In genomic region chr20:6702144-6702543, GRCh38 we compare ENCODE assay signal across 18 cellular contexts.
DNase-seq lines count a peak whose midpoint lies in the region; ATAC-seq, FAIRE-seq and TF ChIP-seq lines count a peak whose summit lies in the region.
"Had no signal": no experiment of that assay in that cellular context is flagged by ENCODE, and none has a peak within 500 bp of the region (broad histone marks: within the 10 kb centered on the region; RNA-seq: fewer than 3 reads in every experiment).

No MANE protein-coding gene starts in this region.

- H4K20me1 ChIP-seq in HepG2 (ENCODE audit: insufficient read depth, low read length) = no peaks in the 10 kb centered on the region

- H3K4me3 ChIP-seq in liver (ENCODE audit: low read depth in 1 of 3, low read length in 3 of 3) = no peak overlapping the region
- H3K4me3 ChIP-seq in HepG2 (replicated peaks in 1 of 3; ENCODE audit: insufficient read depth in 1 of 3, low read depth in 2 of 3, low read length in 3 of 3) = no peak overlapping the region
- no peak overlapping the region for H3K4me3 ChIP-seq in fibroblast of villous mesenchyme (ENCODE audit: low read depth, low read length)

- POLR2A ChIA-PET in HepG2 (lab: Yijun Ruan, JAX) = no interaction called here

- H3K27me3 ChIP-seq in liver (ENCODE audit: control insufficient read depth in 4 of 4, insufficient read depth in 4 of 4, low read length in 3 of 4) = no peaks in the 10 kb centered on the region
- no peaks in the 10 kb centered on the region for H3K27me3 ChIP-seq in HepG2 (ENCODE audit: control insufficient read depth in 1 of 2, insufficient read depth in 2 of 2, low read length in 2 of 2)

- no peak for TF ChIP-seq POLR2A in HepG2 (IDR thresholded peaks at IDR 0.05; ENCODE audit: insufficient read depth in 1 of 2, low read depth in 2 of 2, low read length in 2 of 2)

- no peak overlapping the region for H2AFZ ChIP-seq in HepG2 (ENCODE audit: low read length)

- CTCF ChIA-PET in HepG2 (lab: Yijun Ruan, JAX; ENCODE audit: low intra/inter-chr PET ratio, low total read pairs) = no interaction called here

- H3K27me3 Mint-ChIP-seq in progenitor cell of endocrine pancreas = no peaks in the 10 kb centered on the region

- no peaks in the 10 kb centered on the region for H3K9me3 ChIP-seq in liver (ENCODE audit: control insufficient read depth in 4 of 4, low read length in 3 of 4)
- H3K9me3 ChIP-seq in HepG2 (ENCODE audit: low read length) = no peaks in the 10 kb centered on the region

- BruUV-seq in HepG2 (replicated peaks; lab: Mats Ljungman, UMichigan) = no TSS peak

- peak overlapping the region; percentile 34 for H3K4me3 Mint-ChIP-seq in progenitor cell of endocrine pancreas (ENCODE audit: low read depth)

- intact Hi-C loops in HepG2 (cut with micrococcal nuclease; ENCODE audit: unreplicated experiment) = loop anchor here (5.0 kb wide), 1 partner anchor 65 kb away; no protein-coding TSS in a partner anchor

- DNase-seq in HepG2 (ENCODE audit: low spot score) = no peak
- peak; percentile 6 for DNase-seq in fibroblast of villous mesenchyme (ENCODE audit: low read depth)
- no peak for DNase-seq in progenitor cell of endocrine pancreas (ENCODE audit: low spot score, unreplicated experiment)
- no peak for DNase-seq in NCI-H82 treated with DMSO at 0.1 percent for 48 hours (lab: John Stamatoyannopoulos, UW; ENCODE audit: unreplicated experiment)
- no peak for DNase-seq in LoVo (ENCODE audit: low spot score)
- no peak for DNase-seq in HK-2 (ENCODE audit: unreplicated experiment)
- no peak for DNase-seq in GM13977 (ENCODE audit: low spot score)
- DNase-seq: 8988T, DND-41, GF-D8, MM.1S, NCI-H1417, NCI-H2029, NCI-H510A, NCI-H82, SHP77 treated with DMSO at 0.1 percent for 48 hours had no signal

- in situ Hi-C loops in HepG2 (cut with HindIII; ENCODE audit: extremely low pct_ligation_motif_present, low pct_unique_long_range_greater_than_20kb) (no loop called here), GM13977 (cut with MboI; ENCODE audit: low pct_unique_long_range_greater_than_20kb, low sequenced_read_pairs, unreplicated experiment) (no loop called here)

- H3K27ac Mint-ChIP-seq in progenitor cell of endocrine pancreas = peak overlapping the region; percentile 70

- no peaks in the 10 kb centered on the region for H3K79me2 ChIP-seq in HepG2 (ENCODE audit: insufficient read depth, low read length)

- TF ChIP-seq RAD21 in liver (IDR thresholded peaks at IDR 0.05) (no peak), HepG2 (CRISPR knock-in tag; IDR thresholded peaks at IDR 0.05) (no peak)

- no peak for ATAC-seq in HepG2

- no peak for FAIRE-seq in HepG2 (lab: Jason Lieb, UNC)
- FAIRE-seq: H54 had no signal

- H3K27ac ChIP-seq in liver (ENCODE audit: low read depth in 1 of 2, low read length in 2 of 2) (peak overlapping the region; percentile 77 to 79), HepG2 (ENCODE audit: extremely low read length, insufficient read depth, low read length) (no peak overlapping the region)

- H3K36me3 Mint-ChIP-seq in progenitor cell of endocrine pancreas (ENCODE audit: insufficient read depth) = no peaks in the 10 kb centered on the region

- no peaks in the 10 kb centered on the region for H3K9me3 Mint-ChIP-seq in progenitor cell of endocrine pancreas (ENCODE audit: low read depth)

- TF ChIP-seq EP300 in HepG2 (IDR thresholded peaks at IDR 0.05; ENCODE audit: low read depth in 2 of 2, low read length in 2 of 2) (peak in 1 of 2 experiments; percentile 9; a peak in 1 of 4 replicates), HepG2 (CRISPR knock-in tag; IDR thresholded peaks at IDR 0.05; ENCODE audit: borderline replicate concordance) (no peak)

- H3K9ac ChIP-seq in liver (ENCODE audit: low read depth in 1 of 2, low read length in 2 of 2) (no peak overlapping the region), HepG2 (ENCODE audit: insufficient read depth, low read depth, low read length) (no peak overlapping the region)

- no peak for TF ChIP-seq CTCF in liver (IDR thresholded peaks at IDR 0.05; ENCODE audit: low read depth, low read length, missing input control)
- TF ChIP-seq CTCF in HepG2 (CRISPR knock-in tag; IDR thresholded peaks at IDR 0.05) = no peak
- no peak for TF ChIP-seq CTCF in fibroblast of villous mesenchyme (IDR thresholded peaks at IDR 0.05; ENCODE audit: insufficient read depth, low read depth, low read length)
- TF ChIP-seq CTCF in progenitor cell of endocrine pancreas (IDR thresholded peaks at IDR 0.05; ENCODE audit: unreplicated experiment) = no peak
- TF ChIP-seq CTCF in GM13977 (IDR thresholded peaks at IDR 0.05; ENCODE audit: extremely low read depth, insufficient read depth, missing control alignments) = no peak

- peaks cover 73% of the 10 kb centered on the region for H3K4me1 Mint-ChIP-seq in progenitor cell of endocrine pancreas (ENCODE audit: low read depth)

- H3K4me1 ChIP-seq in liver (ENCODE audit: control insufficient read depth in 4 of 4, insufficient read depth in 4 of 4, low read length in 3 of 4) (peaks cover 3 to 55% (median 27%) of the 10 kb centered on the region in 4 donors), HepG2 (ENCODE audit: insufficient read depth, low read length) (peaks cover 67% of the 10 kb centered on the region)

- H3K36me3 ChIP-seq in liver (ENCODE audit: control insufficient read depth in 4 of 4, insufficient read depth in 3 of 4, low read depth in 1 of 4, low read length in 3 of 4) (no peaks in the 10 kb centered on the region), HepG2 (replicated peaks in 1 of 2; ENCODE audit: control insufficient read depth in 1 of 2, insufficient read depth in 2 of 2, low read length in 2 of 2) (no peaks in the 10 kb centered on the region)

- H3K4me2 ChIP-seq in HepG2 (ENCODE audit: low read depth, low read length) = no peak overlapping the region

TF ChIP-seq in liver, 16 proteins besides CTCF, POLR2A, EP300 and RAD21:
- TF ChIP-seq HNF4A (conservative IDR thresholded peaks at IDR 0.05) (no peak), MAX (IDR thresholded peaks at IDR 0.05) (no peak), ATF3 (IDR thresholded peaks at IDR 0.05) (no peak), RXRA (IDR thresholded peaks at IDR 0.05) (no peak), YY1 (IDR thresholded peaks at IDR 0.05) (no peak), GABPA (IDR thresholded peaks at IDR 0.05 in 1 of 2, conservative IDR thresholded peaks at IDR 0.05 in 1 of 2) (no peak), TAF1 (conservative IDR thresholded peaks at IDR 0.05) (no peak), SP1 (IDR thresholded peaks at IDR 0.05) (no peak), ZBTB33 (IDR thresholded peaks at IDR 0.05) (no peak), FOXA1 (IDR thresholded peaks at IDR 0.05) (no peak)

TF ChIP-seq in HepG2, 621 proteins besides CTCF, POLR2A, EP300 and RAD21:
- no peak for TF ChIP-seq LCORL (IDR thresholded peaks at IDR 0.05)
- TF ChIP-seq LCORL (CRISPR knock-in tag; IDR thresholded peaks at IDR 0.05) = no peak
- TF ChIP-seq THYN1 (CRISPR knock-in tag; IDR thresholded peaks at IDR 0.05; ENCODE audit: borderline replicate concordance, low read depth) = no peak
- TF ChIP-seq ZNF383 (CRISPR knock-in tag; IDR thresholded peaks at IDR 0.05; ENCODE audit: borderline replicate concordance) = no peak
- no peak for TF ChIP-seq KDM1A (CRISPR knock-in tag; IDR thresholded peaks at IDR 0.05)
- no peak for TF ChIP-seq FOXJ3 (CRISPR knock-in tag; IDR thresholded peaks at IDR 0.05; ENCODE audit: borderline replicate concordance)
- TF ChIP-seq TEAD2 (CRISPR knock-in tag; IDR thresholded peaks at IDR 0.05) = no peak
